In genomic region chr17:57401556-57402488, GRCh38 we compare ENCODE assay signal across 14 cellular contexts.
DNase-seq lines count a peak whose midpoint lies in the region.
"Had no signal": no experiment of that assay in that cellular context is flagged by ENCODE, and none has a peak within 500 bp of the region (broad histone marks: within the 10 kb centered on the region; RNA-seq: fewer than 3 reads in every experiment).

No MANE protein-coding gene starts in this region.

- H3K27ac ChIP-seq in caudate nucleus (ENCODE audit: low read depth, low read length) = peak overlapping the region; percentile 88
- H3K27ac ChIP-seq: ascending aorta, epithelial cell of prostate had no signal

- DNase-seq in ELF-1 (ENCODE audit: low read depth, low spot score) = peak; percentile 73
- DNase-seq in HK-2 (ENCODE audit: unreplicated experiment) = peak; percentile 18
- DNase-seq in caudate nucleus (lab: John Stamatoyannopoulos, UW) = no peak
- peak; percentile 55 for DNase-seq in myocyte (ENCODE audit: low read depth)
- no peak for DNase-seq in amniotic stem cell (lab: John Stamatoyannopoulos, UW)
- DNase-seq in NCI-H2081 (lab: John Stamatoyannopoulos, UW) = no peak
- no peak for DNase-seq in activated CD4-positive, alpha-beta T cell treated with anti-CD3 and anti-CD28 coated beads for 4 hours
- DNase-seq in hepatic stellate cell (ENCODE audit: low spot score) = no peak
- DNase-seq: CD4-positive, alpha-beta T cell; kidney; NCI-H1694 treated with DMSO at 0.1 percent for 48 hours; T-helper 2 cell had no signal

Comparison
In these comparisons a context has a peak if more than half of its experiments do, and no peak if none do; other contexts are left out.
1. DNase-seq: peak in ELF-1 (single experiment), HK-2 (single experiment) and myocyte (single experiment); none in caudate nucleus (0 of 61), amniotic stem cell (single experiment), NCI-H2081 (0 of 2), activated CD4-positive, alpha-beta T cell treated with anti-CD3 and anti-CD28 coated beads for 4 hours (0 of 2) and hepatic stellate cell (single experiment).